24 cellular contexts compared by ENCODE assay signal in genomic region chr20:6180531-6180930, GRCh38. TPM values are rescaled to one million over a fixed set of nuclear protein-coding genes. Genes with fewer than 3 reads are reported as not detected.
"Had no signal": no experiment of that assay in that cellular context is flagged by ENCODE, and none has a peak within 500 bp of the region (broad histone marks: within the 10 kb centered on the region; RNA-seq: fewer than 3 reads in every experiment).

No MANE protein-coding gene starts in this region.

- H3K4me1 ChIP-seq: colonic mucosa, gastrocnemius medialis, left ventricle myocardium inferior, neural progenitor cell, right lobe of liver, thyroid gland, upper lobe of right lung had no signal

- H3K36me3 Mint-ChIP-seq: naive thymus-derived CD8-positive, alpha-beta T cell; neural progenitor cell had no signal

- H3K9me3 ChIP-seq: colonic mucosa, gastrocnemius medialis, right lobe of liver, thyroid gland, upper lobe of right lung had no signal

- H3K4me2 ChIP-seq: neural progenitor cell had no signal

- H3K9ac ChIP-seq: neural progenitor cell had no signal

- H3K4me1 Mint-ChIP-seq: naive thymus-derived CD8-positive, alpha-beta T cell; neural progenitor cell had no signal

- H3K4me3 ChIP-seq: colonic mucosa, dorsolateral prefrontal cortex, gastrocnemius medialis, left ventricle myocardium inferior, neural progenitor cell, right lobe of liver, skin epidermis, thyroid gland, upper lobe of right lung had no signal

- H3K27ac ChIP-seq: colonic mucosa, dorsolateral prefrontal cortex, gastrocnemius medialis, left ventricle myocardium inferior, neural progenitor cell, right lobe of liver, skin epidermis, thyroid gland, upper lobe of right lung had no signal

- FAIRE-seq: endothelial cell of umbilical vein had no signal

- H3K4me3 Mint-ChIP-seq: activated naive CD4-positive, alpha-beta T cell treated with anti-CD3 and anti-CD28 coated beads for 36 hours; effector memory CD8-positive, alpha-beta T cell; naive thymus-derived CD8-positive, alpha-beta T cell; neural progenitor cell; stimulated activated naive CD8-positive, alpha-beta T cell treated with anti-CD3 and anti-CD28 coated beads, Interleukin-15, Interleukin-2, amounts not matched to agents 100 ng/mL and 50 ng/mL, for 24 hours had no signal

- H2AFZ ChIP-seq: neural progenitor cell had no signal

- H3K27me3 ChIP-seq: colonic mucosa, gastrocnemius medialis, neural progenitor cell, right lobe of liver, thyroid gland, upper lobe of right lung had no signal

- H3K27ac Mint-ChIP-seq: activated naive CD4-positive, alpha-beta T cell treated with anti-CD3 and anti-CD28 coated beads for 36 hours; effector memory CD8-positive, alpha-beta T cell; naive thymus-derived CD8-positive, alpha-beta T cell; neural progenitor cell; stimulated activated naive CD8-positive, alpha-beta T cell treated with anti-CD3 and anti-CD28 coated beads, Interleukin-15, Interleukin-2, amounts not matched to agents 100 ng/mL and 50 ng/mL, for 24 hours had no signal

- H3K9me3 Mint-ChIP-seq: activated naive CD4-positive, alpha-beta T cell treated with anti-CD3 and anti-CD28 coated beads for 36 hours; effector memory CD8-positive, alpha-beta T cell; naive thymus-derived CD8-positive, alpha-beta T cell; neural progenitor cell; stimulated activated naive CD8-positive, alpha-beta T cell treated with anti-CD3 and anti-CD28 coated beads, Interleukin-15, Interleukin-2, amounts not matched to agents 100 ng/mL and 50 ng/mL, for 24 hours had no signal

- H3K36me3 ChIP-seq: colonic mucosa, gastrocnemius medialis, left ventricle myocardium inferior, neural progenitor cell, right lobe of liver, thyroid gland, upper lobe of right lung had no signal

- DNase-seq: activated CD4-positive, alpha-beta T cell treated with anti-CD3 and anti-CD28 coated beads for 1 hour; activated CD8-positive, alpha-beta memory T cell treated with anti-CD3 and anti-CD28 coated beads for 24 hours; activated CD8-positive, alpha-beta memory T cell treated with anti-CD3 and anti-CD28 coated beads, Interleukin-2, amount 50 U/mL, for 4 hours; activated naive CD4-positive, alpha-beta T cell treated with anti-CD3 and anti-CD28 coated beads for 36 hours; activated T-cell treated with anti-CD3 and anti-CD28 coated beads, Interleukin-2, amount 50 U/mL, for 48 hours; amygdala; colonic mucosa; dorsolateral prefrontal cortex; effector memory CD8-positive, alpha-beta T cell; gastrocnemius medialis; hippocampal formation; kidney glomerular epithelial cell; left ventricle myocardium inferior; naive thymus-derived CD8-positive, alpha-beta T cell; posterior cingulate gyrus; right lobe of liver; stimulated activated CD4-positive, alpha-beta T cell treated with anti-CD3 and anti-CD28 coated beads, Interleukin-1b, Interleukin-23, amount 100 ng/mL, for 48 hours; substantia nigra; thyroid gland; upper lobe of right lung had no signal

RNA-seq across cellular contexts. Expression of gene FERMT1, which starts 57.7 kb away (rescaled TPM):
- total RNA-seq: naive thymus-derived CD8-positive, alpha-beta T cell had no signal
- polyA plus RNA-seq: naive thymus-derived CD8-positive, alpha-beta T cell had no signal
